17 cellular contexts compared by ENCODE assay signal in the genomic region with DNA sequence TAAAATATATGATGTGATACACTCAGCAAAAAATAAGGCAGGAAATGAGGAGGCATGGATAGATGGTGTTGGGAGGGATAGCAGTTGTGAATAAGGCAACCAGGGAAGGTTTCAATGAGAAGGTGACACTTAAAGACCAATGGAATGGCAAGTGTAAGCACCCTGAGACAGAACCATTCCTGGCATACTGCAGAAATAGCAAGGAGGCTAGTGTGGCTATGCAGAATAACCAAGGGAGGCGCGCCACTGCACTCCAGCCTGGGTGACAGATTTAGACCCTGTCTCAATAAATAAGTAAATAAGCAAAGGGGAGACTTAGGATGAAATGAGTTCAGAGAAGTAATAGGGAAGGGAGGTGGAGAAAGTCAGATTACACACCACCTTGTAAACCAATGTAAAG.
A peak's percentile ranks its signal among the peaks of the same experiment; 100 is the strongest.
DNase-seq lines count a peak whose midpoint lies in the region; ATAC-seq and TF ChIP-seq lines count a peak whose summit lies in the region.
"Had no signal": no experiment of that assay in that cellular context is flagged by ENCODE, and none has a peak within 500 bp of the region (broad histone marks: within the 10 kb centered on the region; RNA-seq: fewer than 3 reads in every experiment).

No MANE protein-coding gene starts in this region.

- H2BK12ac ChIP-seq in mesenchymal stem cell (ENCODE audit: low read length in 2 of 2), result no peak overlapping the region

- no peak for TF ChIP-seq CTCF in prostate gland (IDR thresholded peaks at IDR 0.05)

- peak overlapping the region; percentile 18 for H4K91ac ChIP-seq in mesenchymal stem cell (ENCODE audit: low read length)

- no peak overlapping the region for H4K8ac ChIP-seq in mesenchymal stem cell (ENCODE audit: low read length)

- H3K36me3 Mint-ChIP-seq in activated CD8-positive, alpha-beta T cell treated with anti-CD3 and anti-CD28 coated beads, Interleukin-2, amount 10 ng/mL, durations not matched to agents 7 days and 5 days (ENCODE audit: low read depth), result peaks cover 50% of the 10 kb centered on the region
- H3K36me3 Mint-ChIP-seq: mesothelial cell of epicardium had no signal

- H3K27me3 ChIP-seq in mesenchymal stem cell (ENCODE audit: control insufficient read depth in 1 of 2, insufficient read depth in 1 of 2, low read length in 2 of 2) (no peaks in the 10 kb centered on the region), prostate gland (replicated peaks; ENCODE audit: insufficient read depth) (no peaks in the 10 kb centered on the region)
- H3K27me3 ChIP-seq: adrenal gland, Peyer's patch had no signal

- H3K23ac ChIP-seq in mesenchymal stem cell (ENCODE audit: low read length in 2 of 2), result no peak overlapping the region

- POLR2A ChIA-PET in activated CD8-positive, alpha-beta T cell treated with anti-CD3 and anti-CD28 coated beads, Interleukin-2, amount 10 ng/mL, durations not matched to agents 7 days and 5 days (lab: Charles Lee), result interaction anchor here (0.6 to 1.3 kb wide), 4 partner anchors 63 to 404 kb away, joined by 3 to 4 read pairs (median 4); no protein-coding TSS in a partner anchor

- H3K4ac ChIP-seq in mesenchymal stem cell (ENCODE audit: low read depth in 1 of 2, low read length in 2 of 2), result no peak overlapping the region

- H2BK5ac ChIP-seq in mesenchymal stem cell (ENCODE audit: low read depth, low read length, poor library complexity, severe bottlenecking), result no peak overlapping the region

- CTCF ChIA-PET in activated CD8-positive, alpha-beta T cell treated with anti-CD3 and anti-CD28 coated beads, Interleukin-2, amount 10 ng/mL, durations not matched to agents 7 days and 5 days (lab: Charles Lee), result interaction anchor here (1.3 kb wide), 1 partner anchor 69 kb away, joined by 4 read pairs; no protein-coding TSS in a partner anchor

- no peaks in the 10 kb centered on the region for H3K79me1 ChIP-seq in mesenchymal stem cell (replicated peaks; ENCODE audit: low read length, poor library complexity, severe bottlenecking)

- peaks cover 8% of the 10 kb centered on the region for H3K4me1 ChIP-seq in mesenchymal stem cell (ENCODE audit: control insufficient read depth, insufficient read depth, low read depth, low read length)
- no peaks in the 10 kb centered on the region for H3K4me1 ChIP-seq in prostate gland (replicated peaks)

- no peak overlapping the region for H2AFZ ChIP-seq in mesenchymal stem cell (ENCODE audit: low read depth, low read length)
- H2AFZ ChIP-seq: parathyroid adenoma had no signal

- intact Hi-C loops in prostate gland (cut with DNase I), result no loop called here

- no peak overlapping the region for H3K14ac ChIP-seq in mesenchymal stem cell (ENCODE audit: low read length in 2 of 2)

- no peak overlapping the region for H3K9ac ChIP-seq in mesenchymal stem cell (ENCODE audit: low read length)
- H3K9ac ChIP-seq: parathyroid adenoma had no signal

- H3K4me1 Mint-ChIP-seq in activated CD8-positive, alpha-beta T cell treated with anti-CD3 and anti-CD28 coated beads, Interleukin-2, amount 10 ng/mL, durations not matched to agents 7 days and 5 days (ENCODE audit: low read depth), result peaks cover 87% of the 10 kb centered on the region

- H3K9me3 Mint-ChIP-seq in activated CD8-positive, alpha-beta T cell treated with anti-CD3 and anti-CD28 coated beads, Interleukin-2, amount 10 ng/mL, durations not matched to agents 7 days and 5 days (ENCODE audit: insufficient read depth), result peaks cover 6% of the 10 kb centered on the region

- H2BK15ac ChIP-seq in mesenchymal stem cell (ENCODE audit: low read depth, poor library complexity, severe bottlenecking), result no peak overlapping the region

- H3K27ac ChIP-seq in mesenchymal stem cell (ENCODE audit: low read length, poor library complexity, severe bottlenecking) (no peak overlapping the region), prostate gland (no peak overlapping the region)
- H3K27ac ChIP-seq: adrenal gland, parathyroid adenoma, SK-N-MC had no signal

- H3K36me3 ChIP-seq in mesenchymal stem cell (ENCODE audit: control insufficient read depth in 1 of 2, insufficient read depth in 2 of 2, low read depth in 1 of 2, low read length in 2 of 2) (no peaks in the 10 kb centered on the region), prostate gland (no peaks in the 10 kb centered on the region)
- H3K36me3 ChIP-seq: adrenal gland, Peyer's patch had no signal

- TF ChIP-seq POLR2A in prostate gland (IDR thresholded peaks at IDR 0.05), result no peak

- no peak overlapping the region for H2BK120ac ChIP-seq in mesenchymal stem cell (ENCODE audit: low read depth, low read length)

- peak; percentile 49 for DNase-seq in activated CD8-positive, alpha-beta memory T cell treated with anti-CD3 and anti-CD28 coated beads for 24 hours
- DNase-seq in activated CD8-positive, alpha-beta memory T cell treated with anti-CD3 and anti-CD28 coated beads, Interleukin-2, amount 50 U/mL, for 4 hours, result no peak
- no peak for DNase-seq in activated CD8-positive, alpha-beta T cell treated with anti-CD3 and anti-CD28 coated beads, Interleukin-2, amount 10 ng/mL, durations not matched to agents 7 days and 5 days
- no peak for DNase-seq in mesenchymal stem cell
- DNase-seq in stimulated activated naive CD8-positive, alpha-beta T cell treated with anti-CD3 and anti-CD28 coated beads, Interleukin-15, Interleukin-2, amounts not matched to agents 100 U/mL and 50 U/mL, for 24 hours, result peak; percentile 3
- DNase-seq in SKM-1 treated with dmso at 0.1 percent for 144 hours (lab: John Stamatoyannopoulos, UW; ENCODE audit: unreplicated experiment), result no peak
- DNase-seq in prostate gland (ENCODE audit: low spot score), result no peak
- DNase-seq: central memory CD4-positive, alpha-beta T cell; EL; hypothalamus; kidney glomerular epithelial cell had no signal

- no peak overlapping the region for H2AK5ac ChIP-seq in mesenchymal stem cell (ENCODE audit: low read length, severe bottlenecking)

- H3K18ac ChIP-seq in mesenchymal stem cell (ENCODE audit: low read depth in 1 of 2, low read length in 2 of 2), result no peak overlapping the region

- 100% methylated on average over 2 of the region's 2 CpGs for WGBS in mesenchymal stem cell
- 98% methylated on average over 2 of the region's 2 CpGs for WGBS in prostate gland

- H3K4me3 ChIP-seq in mesenchymal stem cell (ENCODE audit: insufficient read depth in 1 of 2, low read depth in 1 of 2, low read length in 2 of 2) (no peak overlapping the region), prostate gland (no peak overlapping the region)
- H3K4me3 ChIP-seq: adrenal gland, Peyer's patch, SK-N-MC had no signal

- no peak overlapping the region for H3K4me2 ChIP-seq in mesenchymal stem cell (ENCODE audit: low read length, poor library complexity, severe bottlenecking)

- H3K27ac Mint-ChIP-seq in activated CD8-positive, alpha-beta T cell treated with anti-CD3 and anti-CD28 coated beads, Interleukin-2, amount 10 ng/mL, durations not matched to agents 7 days and 5 days, result peak overlapping the region; percentile 46
- H3K27ac Mint-ChIP-seq: mesothelial cell of epicardium had no signal

- peaks cover 12% of the 10 kb centered on the region for H3K9me3 ChIP-seq in mesenchymal stem cell (ENCODE audit: control insufficient read depth, low read length)
- H3K9me3 ChIP-seq in prostate gland, result no peaks in the 10 kb centered on the region
- H3K9me3 ChIP-seq: adrenal gland, Peyer's patch had no signal

- no peak overlapping the region for H3K4me3 Mint-ChIP-seq in activated CD8-positive, alpha-beta T cell treated with anti-CD3 and anti-CD28 coated beads, Interleukin-2, amount 10 ng/mL, durations not matched to agents 7 days and 5 days
- H3K4me3 Mint-ChIP-seq: mesothelial cell of epicardium had no signal

- ATAC-seq in activated CD8-positive, alpha-beta T cell treated with anti-CD3 and anti-CD28 coated beads, Interleukin-2, amount 10 ng/mL, durations not matched to agents 7 days and 5 days, result no peak
- ATAC-seq in stimulated activated naive CD8-positive, alpha-beta T cell treated with anti-CD3 and anti-CD28 coated beads, Interleukin-15, Interleukin-2, amounts not matched to agents 100 U/mL and 50 U/mL, for 24 hours, result no peak
- ATAC-seq in GM18498 (IDR thresholded peaks at IDR 0.05; ENCODE audit: unreplicated experiment), result no peak

- no peaks in the 10 kb centered on the region for H3K27me3 Mint-ChIP-seq in activated CD8-positive, alpha-beta T cell treated with anti-CD3 and anti-CD28 coated beads, Interleukin-2, amount 10 ng/mL, durations not matched to agents 7 days and 5 days (ENCODE audit: low read depth)

Comparison
In these comparisons a context has a peak if more than half of its experiments do, and no peak if none do; other contexts are left out.
1. DNase-seq: peak in activated CD8-positive, alpha-beta memory T cell treated with anti-CD3 and anti-CD28 coated beads for 24 hours (single experiment) and stimulated activated naive CD8-positive, alpha-beta T cell treated with anti-CD3 and anti-CD28 coated beads, Interleukin-15, Interleukin-2, amounts not matched to agents 100 U/mL and 50 U/mL, for 24 hours (single experiment); none in activated CD8-positive, alpha-beta memory T cell treated with anti-CD3 and anti-CD28 coated beads, Interleukin-2, amount 50 U/mL, for 4 hours (single experiment), activated CD8-positive, alpha-beta T cell treated with anti-CD3 and anti-CD28 coated beads, Interleukin-2, amount 10 ng/mL, durations not matched to agents 7 days and 5 days (single experiment), mesenchymal stem cell (single experiment), SKM-1 treated with dmso at 0.1 percent for 144 hours (single experiment) and prostate gland (single experiment).